ENCODE assay signal across 22 cellular contexts in genomic region chr12:47178014-47178413, GRCh38.
DNase-seq lines count a peak whose midpoint lies in the region; ATAC-seq and TF ChIP-seq lines count a peak whose summit lies in the region.
"Had no signal": no experiment of that assay in that cellular context is flagged by ENCODE, and none has a peak within 500 bp of the region (broad histone marks: within the 10 kb centered on the region; RNA-seq: fewer than 3 reads in every experiment).

No MANE protein-coding gene starts in this region.

- intact Hi-C loops in natural killer cell (cut with micrococcal nuclease), result no loop called here
- intact Hi-C loops in CD4-positive, alpha-beta memory T cell (cut with micrococcal nuclease), result no loop called here

- peaks cover 4% of the 10 kb centered on the region for H3K4me1 ChIP-seq in CD4-positive, alpha-beta memory T cell (ENCODE audit: insufficient read depth, low read length)
- H3K4me1 ChIP-seq: BE2C; BLaER1 treated with 17β-estradiol and CSF1 and Interleukin-3, amounts not matched to agents 10 nM and 100 nM had no signal

- CTCF ChIA-PET in CD4-positive, alpha-beta memory T cell (lab: Charles Lee; ENCODE audit: partially characterized antibody), result interaction anchor here (1.3 kb wide), 1 partner anchor 10 kb away, joined by 3 read pairs; no protein-coding TSS in a partner anchor

- peak overlapping the region; percentile 43 for H3K27ac Mint-ChIP-seq in activated naive CD4-positive, alpha-beta T cell treated with anti-CD3 and anti-CD28 coated beads, Interleukin-2, amount 50 U/mL, for 24 hours
- peak overlapping the region; percentile 18 to 69 for H3K27ac Mint-ChIP-seq in natural killer cell
- H3K27ac Mint-ChIP-seq in natural killer cell treated with Interleukin-12 subunit alpha and Interleukin-12 subunit beta and Interleukin-15 and Interleukin-18, amount 100 ng/mL, for 72 hours, result no peak overlapping the region
- H3K27ac Mint-ChIP-seq in immature natural killer cell, result peak overlapping the region in 4 of 6 donors; percentile 19 to 53 (median 50)
- peak overlapping the region in 1 of 7 donors; percentile 8 for H3K27ac Mint-ChIP-seq in CD4-positive, alpha-beta memory T cell
- H3K27ac Mint-ChIP-seq: CD14-positive monocyte; CD4-positive, alpha-beta T cell had no signal

- POLR2A ChIA-PET in CD4-positive, alpha-beta memory T cell (lab: Charles Lee; ENCODE audit: partially characterized antibody), result interaction anchor here (1.2 to 1.4 kb wide), 2 partner anchors 13 to 15 kb away, joined by 3 read pairs; no protein-coding TSS in a partner anchor

- H3K9me3 Mint-ChIP-seq in activated naive CD4-positive, alpha-beta T cell treated with anti-CD3 and anti-CD28 coated beads, Interleukin-2, amount 50 U/mL, for 24 hours, result no peaks in the 10 kb centered on the region
- H3K9me3 Mint-ChIP-seq in natural killer cell (no peaks in the 10 kb centered on the region), immature natural killer cell (no peaks in the 10 kb centered on the region)
- H3K9me3 Mint-ChIP-seq in natural killer cell treated with Interleukin-12 subunit alpha and Interleukin-12 subunit beta and Interleukin-15 and Interleukin-18, amount 100 ng/mL, for 72 hours, result no peaks in the 10 kb centered on the region
- H3K9me3 Mint-ChIP-seq in CD4-positive, alpha-beta memory T cell, result no peaks in the 10 kb centered on the region
- H3K9me3 Mint-ChIP-seq: CD4-positive, alpha-beta T cell had no signal

- no peaks in the 10 kb centered on the region for H3K27me3 Mint-ChIP-seq in activated naive CD4-positive, alpha-beta T cell treated with anti-CD3 and anti-CD28 coated beads, Interleukin-2, amount 50 U/mL, for 24 hours
- H3K27me3 Mint-ChIP-seq in natural killer cell (ENCODE audit: low read depth in 2 of 2), result no peaks in the 10 kb centered on the region
- no peaks in the 10 kb centered on the region for H3K27me3 Mint-ChIP-seq in natural killer cell treated with Interleukin-12 subunit alpha and Interleukin-12 subunit beta and Interleukin-15 and Interleukin-18, amount 100 ng/mL, for 72 hours
- H3K27me3 Mint-ChIP-seq in immature natural killer cell (ENCODE audit: low read depth in 3 of 3), result no peaks in the 10 kb centered on the region
- no peaks in the 10 kb centered on the region for H3K27me3 Mint-ChIP-seq in CD4-positive, alpha-beta memory T cell
- H3K27me3 Mint-ChIP-seq: CD4-positive, alpha-beta T cell had no signal

- no peak for TF ChIP-seq CTCF in natural killer cell (IDR thresholded peaks at IDR 0.05)

- H3K4me3 Mint-ChIP-seq in activated naive CD4-positive, alpha-beta T cell treated with anti-CD3 and anti-CD28 coated beads, Interleukin-2, amount 50 U/mL, for 24 hours, result no peak overlapping the region
- H3K4me3 Mint-ChIP-seq in natural killer cell (no peak overlapping the region), immature natural killer cell (peak overlapping the region in 1 of 5 donors; percentile 20)
- H3K4me3 Mint-ChIP-seq in natural killer cell treated with Interleukin-12 subunit alpha and Interleukin-12 subunit beta and Interleukin-15 and Interleukin-18, amount 100 ng/mL, for 72 hours, result no peak overlapping the region
- H3K4me3 Mint-ChIP-seq in CD4-positive, alpha-beta memory T cell, result no peak overlapping the region
- H3K4me3 Mint-ChIP-seq: CD14-positive monocyte; CD4-positive, alpha-beta T cell had no signal

- DNase-seq in activated naive CD4-positive, alpha-beta T cell (lab: John Stamatoyannopoulos, UW), result no peak
- DNase-seq in natural killer cell, result no peak
- no peak for DNase-seq in natural killer cell treated with Interleukin-12 subunit alpha and Interleukin-12 subunit beta and Interleukin-15 and Interleukin-18, amount 100 ng/mL, for 72 hours (ENCODE audit: low spot score)
- peak; percentile 12 to 36 (median 22) for DNase-seq in immature natural killer cell
- DNase-seq in DMS 273 treated with DMSO at 0.1 percent for 48 hours (lab: John Stamatoyannopoulos, UW), result no peak
- DNase-seq in CD4-positive, alpha-beta memory T cell, result no peak
- DNase-seq: 8988T; ACHN; AML-193; BE2C; Calu3; CD4-positive, alpha-beta T cell; COR-L47; DMS153; DND-41; GM23248; H7; HCEC 1CT had no signal

- peaks cover 48% of the 10 kb centered on the region for H3K4me1 Mint-ChIP-seq in activated naive CD4-positive, alpha-beta T cell treated with anti-CD3 and anti-CD28 coated beads, Interleukin-2, amount 50 U/mL, for 24 hours
- H3K4me1 Mint-ChIP-seq in natural killer cell (peaks cover 36 to 40% of the 10 kb centered on the region in 2 donors), immature natural killer cell (peaks cover 30 to 52% of the 10 kb centered on the region in 2 donors)
- peaks cover 19 to 28% of the 10 kb centered on the region in 2 donors for H3K4me1 Mint-ChIP-seq in natural killer cell treated with Interleukin-12 subunit alpha and Interleukin-12 subunit beta and Interleukin-15 and Interleukin-18, amount 100 ng/mL, for 72 hours (ENCODE audit: low read depth in 2 of 2)
- peaks cover 8 to 32% (median 23%) of the 10 kb centered on the region in 4 donors for H3K4me1 Mint-ChIP-seq in CD4-positive, alpha-beta memory T cell
- H3K4me1 Mint-ChIP-seq: CD14-positive monocyte had no signal

- no peak overlapping the region for H3K27ac ChIP-seq in CD4-positive, alpha-beta memory T cell (ENCODE audit: low read depth, low read length)
- H3K27ac ChIP-seq: BLaER1 treated with 17β-estradiol and CSF1 and Interleukin-3, amounts not matched to agents 10 nM and 100 nM; GM23248 had no signal

- ATAC-seq in natural killer cell, result peak in 2 of 3 donors; percentile 47 to 89
- no peak for ATAC-seq in natural killer cell treated with Interleukin-12 subunit alpha and Interleukin-12 subunit beta and Interleukin-15 and Interleukin-18, amount 100 ng/mL, for 72 hours

- no peaks in the 10 kb centered on the region for H3K27me3 ChIP-seq in CD4-positive, alpha-beta memory T cell (ENCODE audit: insufficient read depth, low read length)
- H3K27me3 ChIP-seq: BE2C; BLaER1 treated with 17β-estradiol and CSF1 and Interleukin-3, amounts not matched to agents 10 nM and 100 nM had no signal

- no peaks in the 10 kb centered on the region for H3K36me3 ChIP-seq in CD4-positive, alpha-beta memory T cell (ENCODE audit: insufficient read depth, low read length)
- H3K36me3 ChIP-seq: BE2C had no signal

- H3K36me3 Mint-ChIP-seq in activated naive CD4-positive, alpha-beta T cell treated with anti-CD3 and anti-CD28 coated beads, Interleukin-2, amount 50 U/mL, for 24 hours, result peaks cover 23% of the 10 kb centered on the region
- H3K36me3 Mint-ChIP-seq in natural killer cell, result peaks cover 5% of the 10 kb centered on the region
- H3K36me3 Mint-ChIP-seq in natural killer cell treated with Interleukin-12 subunit alpha and Interleukin-12 subunit beta and Interleukin-15 and Interleukin-18, amount 100 ng/mL, for 72 hours, result peaks cover 10% of the 10 kb centered on the region
- H3K36me3 Mint-ChIP-seq in immature natural killer cell, result peaks cover 21 to 33% (median 27%) of the 10 kb centered on the region in 3 donors
- H3K36me3 Mint-ChIP-seq in CD4-positive, alpha-beta memory T cell, result peaks cover 43 to 52% of the 10 kb centered on the region in 2 donors

- no peak overlapping the region for H3K4me3 ChIP-seq in CD4-positive, alpha-beta memory T cell (ENCODE audit: low read length in 2 of 2)
- H3K4me3 ChIP-seq: A549; BLaER1 treated with 17β-estradiol and CSF1 and Interleukin-3, amounts not matched to agents 10 nM and 100 nM; GM23248 had no signal

- H3K9me3 ChIP-seq in CD4-positive, alpha-beta memory T cell (ENCODE audit: control insufficient read depth in 1 of 2, low read length in 2 of 2), result no peaks in the 10 kb centered on the region
- H3K9me3 ChIP-seq: A549, BE2C had no signal

Comparison
In these comparisons a context has a peak if more than half of its experiments do, and no peak if none do; other contexts are left out.
1. H3K27ac Mint-ChIP-seq: peak in activated naive CD4-positive, alpha-beta T cell treated with anti-CD3 and anti-CD28 coated beads, Interleukin-2, amount 50 U/mL, for 24 hours (single experiment), natural killer cell (2 of 2) and immature natural killer cell (4 of 6); none in natural killer cell treated with Interleukin-12 subunit alpha and Interleukin-12 subunit beta and Interleukin-15 and Interleukin-18, amount 100 ng/mL, for 72 hours (0 of 2).
2. ATAC-seq: peak in natural killer cell (2 of 3); none in natural killer cell treated with Interleukin-12 subunit alpha and Interleukin-12 subunit beta and Interleukin-15 and Interleukin-18, amount 100 ng/mL, for 72 hours (0 of 2).
3. DNase-seq: peak in immature natural killer cell (3 of 3); none in activated naive CD4-positive, alpha-beta T cell (0 of 4), natural killer cell (single experiment), natural killer cell treated with Interleukin-12 subunit alpha and Interleukin-12 subunit beta and Interleukin-15 and Interleukin-18, amount 100 ng/mL, for 72 hours (single experiment), DMS 273 treated with DMSO at 0.1 percent for 48 hours (single experiment) and CD4-positive, alpha-beta memory T cell (0 of 5).